Comparison of ENCODE assay signal across 17 cellular contexts in genomic region chr5:42241636-42242035, GRCh38.
DNase-seq lines count a peak whose midpoint lies in the region; TF ChIP-seq lines count a peak whose summit lies in the region.
"Had no signal": no experiment of that assay in that cellular context is flagged by ENCODE, and none has a peak within 500 bp of the region (broad histone marks: within the 10 kb centered on the region; RNA-seq: fewer than 3 reads in every experiment).

No MANE protein-coding gene starts in this region.

- no peak overlapping the region for H3K27ac ChIP-seq in mammary epithelial cell (ENCODE audit: insufficient read depth, low read depth, low read length)
- H3K27ac ChIP-seq: 22Rv1; A549; BLaER1 treated with 17β-estradiol and CSF1 and Interleukin-3, amounts not matched to agents 10 nM and 100 nM; C4-2B had no signal

- BruUV-seq in MCF 10A (replicated peaks; lab: Mats Ljungman, UMichigan) (no TSS peak), mammary epithelial cell (replicated peaks; lab: Mats Ljungman, UMichigan) (no TSS peak)

- no peaks in the 10 kb centered on the region for H3K36me3 Mint-ChIP-seq in MCF 10A (ENCODE audit: insufficient read depth, unreplicated experiment)
- H3K36me3 Mint-ChIP-seq: CD8-positive, alpha-beta T cell had no signal

- no peak overlapping the region for H3K4me3 ChIP-seq in mammary epithelial cell (replicated peaks in 1 of 3; ENCODE audit: insufficient read depth in 1 of 3, low read depth in 2 of 3, low read length in 3 of 3)
- no peak overlapping the region for H3K4me3 ChIP-seq in adipocyte (ENCODE audit: low read length)
- H3K4me3 ChIP-seq: A549; BLaER1 treated with 17β-estradiol and CSF1 and Interleukin-3, amounts not matched to agents 10 nM and 100 nM had no signal

- WGBS in mammary epithelial cell (ENCODE audit: low coverage, missing lambda C conversion rate): 79% methylated on average over 2 of the region's 2 CpGs

- no peaks in the 10 kb centered on the region for H3K9me3 Mint-ChIP-seq in MCF 10A (ENCODE audit: unreplicated experiment)
- H3K9me3 Mint-ChIP-seq: CD4-positive, alpha-beta T cell; CD8-positive, alpha-beta T cell had no signal

- H3K4me1 ChIP-seq in mammary epithelial cell (ENCODE audit: insufficient read depth, low read length) (no peaks in the 10 kb centered on the region), adipocyte (ENCODE audit: control insufficient read depth, insufficient read depth, low read length) (peaks cover 38% of the 10 kb centered on the region)
- H3K4me1 ChIP-seq: A549; BLaER1 treated with 17β-estradiol and CSF1 and Interleukin-3, amounts not matched to agents 10 nM and 100 nM; Caco-2 had no signal

- H3K9me3 ChIP-seq in mammary epithelial cell (replicated peaks; ENCODE audit: insufficient read depth, low read length) (no peaks in the 10 kb centered on the region), adipocyte (ENCODE audit: control insufficient read depth, low read length) (no peaks in the 10 kb centered on the region)
- H3K9me3 ChIP-seq: A549; BLaER1 treated with 17β-estradiol and CSF1 and Interleukin-3, amounts not matched to agents 10 nM and 100 nM; Caco-2 had no signal

- no peak overlapping the region for H3K4me2 ChIP-seq in mammary epithelial cell (ENCODE audit: insufficient read depth, low read depth, low read length)
- H3K4me2 ChIP-seq: A549; BLaER1 treated with 17β-estradiol and CSF1 and Interleukin-3, amounts not matched to agents 10 nM and 100 nM had no signal

- H3K9ac ChIP-seq in mammary epithelial cell (ENCODE audit: insufficient read depth, low read length) (no peak overlapping the region), adipocyte (ENCODE audit: low read length) (peak overlapping the region; percentile 73)
- H3K9ac ChIP-seq: BLaER1 treated with 17β-estradiol and CSF1 and Interleukin-3, amounts not matched to agents 10 nM and 100 nM had no signal

- in situ Hi-C loops in mammary epithelial cell (cut with MboI; ENCODE audit: low sequenced_read_pairs in 2 of 2): no loop called here

- H3K4me1 Mint-ChIP-seq in MCF 10A (ENCODE audit: insufficient read depth, unreplicated experiment): peaks cover 9% of the 10 kb centered on the region
- H3K4me1 Mint-ChIP-seq: B cell had no signal

- CTCF ChIA-PET in MCF 10A (lab: Yijun Ruan, JAX) (interaction anchor here (0.6 to 1.1 kb wide), 2 partner anchors 22 to 101 kb away, joined by 3 read pairs; no protein-coding TSS in a partner anchor), mammary epithelial cell (lab: Charles Lee; ENCODE audit: low non-redundant PET) (no interaction called here)

- H4K20me1 ChIP-seq in mammary epithelial cell (ENCODE audit: insufficient read depth, low read length): no peaks in the 10 kb centered on the region
- H4K20me1 ChIP-seq: BLaER1 treated with 17β-estradiol and CSF1 and Interleukin-3, amounts not matched to agents 10 nM and 100 nM had no signal

- H3K36me3 ChIP-seq in mammary epithelial cell (ENCODE audit: insufficient read depth, low read length) (no peaks in the 10 kb centered on the region), adipocyte (ENCODE audit: control insufficient read depth, insufficient read depth, low read length, severe bottlenecking) (no peaks in the 10 kb centered on the region)
- H3K36me3 ChIP-seq: BLaER1 treated with 17β-estradiol and CSF1 and Interleukin-3, amounts not matched to agents 10 nM and 100 nM had no signal

- H3K79me2 ChIP-seq in mammary epithelial cell (ENCODE audit: insufficient read depth, low read length): no peaks in the 10 kb centered on the region

- intact Hi-C loops in MCF 10A (cut with micrococcal nuclease) (no loop called here), mammary epithelial cell (cut with micrococcal nuclease) (no loop called here)

- no peaks in the 10 kb centered on the region for H3K27me3 ChIP-seq in mammary epithelial cell (ENCODE audit: insufficient read depth, low read length)
- no peaks in the 10 kb centered on the region for H3K27me3 ChIP-seq in adipocyte (replicated peaks; ENCODE audit: control insufficient read depth, insufficient read depth, low read length)
- H3K27me3 ChIP-seq: BLaER1 treated with 17β-estradiol and CSF1 and Interleukin-3, amounts not matched to agents 10 nM and 100 nM had no signal

- H3K27ac Mint-ChIP-seq in MCF 10A (ENCODE audit: low read depth, unreplicated experiment): peak overlapping the region; percentile 54
- H3K27ac Mint-ChIP-seq: B cell; CD4-positive, alpha-beta T cell; CD8-positive, alpha-beta T cell had no signal

- no peak overlapping the region for H2AFZ ChIP-seq in mammary epithelial cell (ENCODE audit: low read depth, low read length)

- H3K27me3 Mint-ChIP-seq in MCF 10A (ENCODE audit: insufficient read depth, unreplicated experiment): no peaks in the 10 kb centered on the region
- H3K27me3 Mint-ChIP-seq: CD4-positive, alpha-beta T cell had no signal

- POLR2A ChIA-PET in MCF 10A (lab: Yijun Ruan, JAX): interaction anchor here (0.7 kb wide), 1 partner anchor 14 kb away, joined by 3 read pairs; no protein-coding TSS in a partner anchor

- no peak for TF ChIP-seq CTCF in MCF 10A (IDR thresholded peaks at IDR 0.05; ENCODE audit: unreplicated experiment)
- TF ChIP-seq CTCF in mammary epithelial cell (conservative IDR thresholded peaks at IDR 0.05 in 1 of 2, IDR thresholded peaks at IDR 0.05 in 1 of 2; ENCODE audit: extremely low read depth in 1 of 2, insufficient read depth in 1 of 2, low read depth in 1 of 2, low read length in 2 of 2): no peak

- DNase-seq in MCF 10A (ENCODE audit: unreplicated experiment) (no peak), mammary epithelial cell (no peak), adipocyte (ENCODE audit: low read depth) (no peak), NCI-H1417 treated with DMSO at 0.1 percent for 48 hours (lab: John Stamatoyannopoulos, UW) (no peak), NCI-H524 (lab: John Stamatoyannopoulos, UW) (no peak)
- DNase-seq: AML-193; Caco-2; Calu3; CD4-positive, alpha-beta T cell; CD8-positive, alpha-beta T cell; DMS79 treated with DMSO at 0.1 percent for 48 hours; GF-D8 had no signal

- no peak overlapping the region for H3K4me3 Mint-ChIP-seq in MCF 10A (ENCODE audit: unreplicated experiment)
- H3K4me3 Mint-ChIP-seq: B cell; CD4-positive, alpha-beta T cell; CD8-positive, alpha-beta T cell had no signal

- dilution Hi-C loops in mammary epithelial cell (cut with HindIII; ENCODE audit: low sequenced_read_pairs): no loop called here
